Comparison of ENCODE assay signal across 26 cellular contexts in the genomic region with DNA sequence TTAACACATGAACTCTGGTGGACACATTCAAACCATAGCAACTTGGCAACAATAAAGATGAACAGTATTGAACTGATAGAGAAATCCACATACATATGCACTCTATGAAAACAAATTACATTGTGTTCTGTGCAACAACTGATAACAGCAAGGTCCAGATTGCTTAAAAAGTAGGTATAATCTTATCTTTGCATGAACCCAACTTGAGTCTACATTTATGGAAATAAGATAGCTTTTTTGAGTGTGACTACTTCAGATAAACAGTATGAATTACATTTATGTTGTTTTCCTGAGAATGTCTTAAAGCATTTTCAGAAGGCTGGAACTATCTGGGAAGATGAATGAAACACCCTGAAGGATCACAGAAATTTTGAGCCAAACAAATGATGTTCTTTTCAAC.
"Had no signal": no experiment of that assay in that cellular context is flagged by ENCODE, and none has a peak within 500 bp of the region (broad histone marks: within the 10 kb centered on the region; RNA-seq: fewer than 3 reads in every experiment).

No MANE protein-coding gene starts in this region.

- H3K4me1 Mint-ChIP-seq: neural progenitor cell; stimulated activated effector memory CD8-positive, alpha-beta T cell treated with anti-CD3 and anti-CD28 coated beads, Interleukin-12 subunit alpha, Interleukin-12 subunit beta, amount 100 ng/mL, for 72 hours had no signal

- H3K27ac Mint-ChIP-seq: naive thymus-derived CD4-positive, alpha-beta T cell; natural killer cell; nephron; neural progenitor cell; progenitor cell of endocrine pancreas; stimulated activated effector memory CD8-positive, alpha-beta T cell treated with anti-CD3 and anti-CD28 coated beads, Interleukin-12 subunit alpha, Interleukin-12 subunit beta, amount 100 ng/mL, for 72 hours; stimulated activated naive B cell treated with anti-CD40 and anti-IgM and Interleukin-4, amounts not matched to agents 10 μg/mL and 1 μg/mL and 100 μg/mL, for 72 hours; stimulated activated naive CD8-positive, alpha-beta T cell treated with anti-CD3 and anti-CD28 coated beads, Interleukin-15, Interleukin-2, amounts not matched to agents 100 ng/mL and 50 ng/mL, for 24 hours had no signal

- DNase-seq: naive thymus-derived CD4-positive, alpha-beta T cell; natural killer cell; occipital lobe; ovary; posterior cingulate gyrus; psoas muscle; right cardiac atrium; right lobe of liver; sigmoid colon; small intestine; stimulated activated CD4-positive, alpha-beta T cell treated with anti-CD3 and anti-CD28 coated beads, Interleukin-15, amount 100 ng/mL, for 24 hours; stimulated activated CD4-positive, alpha-beta T cell treated with anti-CD3 and anti-CD28 coated beads, Interleukin-2, amount 100 ng/mL, for 24 hours; stimulated activated CD4-positive, alpha-beta T cell treated with anti-CD3 and anti-CD28 coated beads, Interleukin-2, amount 100 ng/mL, for 48 hours; stimulated activated CD4-positive, alpha-beta T cell treated with anti-CD3 and anti-CD28 coated beads, Interleukin-4, amount 100 ng/mL, for 24 hours; stimulated activated naive B cell treated with anti-CD40 and anti-IgM and Interleukin-4, amounts not matched to agents 10 μg/mL and 1 μg/mL and 100 μg/mL, for 72 hours; stimulated activated naive CD4-positive, alpha-beta T cell treated with Interleukin-2 at 50 U/mL for 16 hours; substantia nigra; testis; tibial artery; transverse colon; upper lobe of left lung had no signal

- H3K27me3 Mint-ChIP-seq: progenitor cell of endocrine pancreas; stimulated activated naive CD8-positive, alpha-beta T cell treated with anti-CD3 and anti-CD28 coated beads, Interleukin-15, Interleukin-2, amounts not matched to agents 100 ng/mL and 50 ng/mL, for 24 hours had no signal

- ATAC-seq: naive thymus-derived CD4-positive, alpha-beta T cell; natural killer cell; psoas muscle; right cardiac atrium; right lobe of liver; stimulated activated effector memory CD8-positive, alpha-beta T cell treated with anti-CD3 and anti-CD28 coated beads, Interleukin-12 subunit alpha, Interleukin-12 subunit beta, amount 100 ng/mL, for 72 hours; stimulated activated naive B cell treated with anti-CD40 and anti-IgM and Interleukin-4, amounts not matched to agents 10 μg/mL and 1 μg/mL and 100 μg/mL, for 72 hours had no signal

- H3K4me3 Mint-ChIP-seq: naive thymus-derived CD4-positive, alpha-beta T cell; natural killer cell; nephron; neural progenitor cell; stimulated activated effector memory CD8-positive, alpha-beta T cell treated with anti-CD3 and anti-CD28 coated beads, Interleukin-12 subunit alpha, Interleukin-12 subunit beta, amount 100 ng/mL, for 72 hours; stimulated activated naive B cell treated with anti-CD40 and anti-IgM and Interleukin-4, amounts not matched to agents 10 μg/mL and 1 μg/mL and 100 μg/mL, for 72 hours; stimulated activated naive CD8-positive, alpha-beta T cell treated with anti-CD3 and anti-CD28 coated beads, Interleukin-15, Interleukin-2, amounts not matched to agents 100 ng/mL and 50 ng/mL, for 24 hours had no signal

- H3K36me3 Mint-ChIP-seq: naive thymus-derived CD4-positive, alpha-beta T cell; natural killer cell; neural progenitor cell; stimulated activated effector memory CD8-positive, alpha-beta T cell treated with anti-CD3 and anti-CD28 coated beads, Interleukin-12 subunit alpha, Interleukin-12 subunit beta, amount 100 ng/mL, for 72 hours; stimulated activated naive B cell treated with anti-CD40 and anti-IgM and Interleukin-4, amounts not matched to agents 10 μg/mL and 1 μg/mL and 100 μg/mL, for 72 hours had no signal

- H3K9me3 Mint-ChIP-seq: naive thymus-derived CD4-positive, alpha-beta T cell; nephron; neural progenitor cell; stimulated activated effector memory CD8-positive, alpha-beta T cell treated with anti-CD3 and anti-CD28 coated beads, Interleukin-12 subunit alpha, Interleukin-12 subunit beta, amount 100 ng/mL, for 72 hours; stimulated activated naive B cell treated with anti-CD40 and anti-IgM and Interleukin-4, amounts not matched to agents 10 μg/mL and 1 μg/mL and 100 μg/mL, for 72 hours; stimulated activated naive CD8-positive, alpha-beta T cell treated with anti-CD3 and anti-CD28 coated beads, Interleukin-15, Interleukin-2, amounts not matched to agents 100 ng/mL and 50 ng/mL, for 24 hours had no signal
